ENCODE assay signal across 8 cellular contexts in the genomic region with DNA sequence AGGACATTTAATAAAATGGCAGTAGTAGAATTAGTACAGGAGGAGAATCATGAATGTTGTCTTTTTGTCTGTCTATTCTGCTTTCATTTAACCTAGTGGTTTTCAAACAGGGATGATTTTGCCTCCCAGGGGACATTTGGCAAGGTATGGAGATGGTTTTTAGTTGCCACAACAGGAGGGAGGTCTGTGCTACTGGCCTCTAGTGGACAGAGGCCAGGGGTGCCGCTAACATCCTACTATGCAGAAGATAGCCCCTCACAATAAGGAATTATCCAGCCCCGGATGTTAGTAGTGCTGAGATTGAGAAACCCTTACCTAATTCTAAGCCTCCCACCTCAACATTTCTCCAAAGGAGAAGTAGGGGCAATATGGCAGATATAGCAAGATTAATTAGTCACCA. TPM values are rescaled to one million over a fixed set of nuclear protein-coding genes. Genes with fewer than 3 reads are reported as not detected.
A peak's percentile ranks its signal among the peaks of the same experiment; 100 is the strongest.
DNase-seq lines count a peak whose midpoint lies in the region; ATAC-seq, FAIRE-seq and TF ChIP-seq lines count a peak whose summit lies in the region.
"Had no signal": no experiment of that assay in that cellular context is flagged by ENCODE, and none has a peak within 500 bp of the region (broad histone marks: within the 10 kb centered on the region; RNA-seq: fewer than 3 reads in every experiment).

No MANE protein-coding gene starts in this region.

- no peak for TF ChIP-seq RAD21 in GM12878 (IDR thresholded peaks at IDR 0.05; ENCODE audit: insufficient read depth, low read depth, low read length)

- peak; percentile 9 for DNase-seq in Daoy (ENCODE audit: low read depth)
- no peak for DNase-seq in GM12878 (ENCODE audit: low read depth, low spot score)
- DNase-seq in naive thymus-derived CD4-positive, alpha-beta T cell: no peak
- DNase-seq in CD8-positive, alpha-beta memory T cell: no peak
- DNase-seq in SW 1271 (lab: John Stamatoyannopoulos, UW): no peak
- DNase-seq in NCI-H2081 (lab: John Stamatoyannopoulos, UW): no peak

- intact Hi-C loops in GM12878 (cut with micrococcal nuclease; ENCODE audit: unreplicated experiment): loop anchor here (5.0 kb wide), 1 partner anchor 226 kb away; no protein-coding TSS in a partner anchor
- intact Hi-C loops in naive thymus-derived CD4-positive, alpha-beta T cell (cut with micrococcal nuclease): loop anchor here in 1 of 2 donors (5.0 kb wide), 2 partner anchors 226 to 391 kb away; no protein-coding TSS in a partner anchor

- H3K9me3 Mint-ChIP-seq in naive thymus-derived CD4-positive, alpha-beta T cell: peaks cover 0 to 23% (median 14%) of the 10 kb centered on the region in 11 donors
- H3K9me3 Mint-ChIP-seq in CD8-positive, alpha-beta memory T cell: peaks cover 3 to 17% (median 8%) of the 10 kb centered on the region in 5 donors

- H4K20me1 ChIP-seq in GM12878 (ENCODE audit: control insufficient read depth, insufficient read depth): no peaks in the 10 kb centered on the region

- peak overlapping the region in 2 of 9 donors; percentile 22 to 58 for H3K27ac Mint-ChIP-seq in naive thymus-derived CD4-positive, alpha-beta T cell
- peak overlapping the region in 3 of 8 donors; percentile 3 to 47 (median 14) for H3K27ac Mint-ChIP-seq in CD8-positive, alpha-beta memory T cell

- CTCF ChIA-PET in GM12878 (lab: Yijun Ruan, JAX): interaction anchor here (1.6 to 2.4 kb wide), 5 partner anchors 15 to 290 kb away, joined by 4 to 16 read pairs (median 10); a partner anchor contains a TSS
- CTCF ChIA-PET in naive thymus-derived CD4-positive, alpha-beta T cell (lab: Charles Lee): interaction anchor here (1.3 to 1.4 kb wide), 2 partner anchors 10 to 93 kb away, joined by 4 to 5 read pairs; no protein-coding TSS in a partner anchor
- CTCF ChIA-PET in CD8-positive, alpha-beta memory T cell (lab: Charles Lee): interaction anchor here (1.3 to 1.9 kb wide), 2 partner anchors 11 to 18 kb away, joined by 3 to 4 read pairs; a partner anchor contains a TSS

- BruUV-seq in GM12878 (replicated peaks; lab: Mats Ljungman, UMichigan): no TSS peak

- RAD21 ChIA-PET in GM12878 (lab: Charles Lee; ENCODE audit: unreplicated experiment): no interaction called here

- no peak overlapping the region for H2AFZ ChIP-seq in GM12878 (ENCODE audit: control insufficient read depth, low read depth, low read length)

- ATAC-seq in HG03159 (IDR thresholded peaks at IDR 0.05; ENCODE audit: unreplicated experiment) (peak; percentile 50), GM12878 (peak; percentile 74)
- peak; percentile 36 for ATAC-seq in naive thymus-derived CD4-positive, alpha-beta T cell

- no peaks in the 10 kb centered on the region; the same call in 1 of the 2 replicates for H3K79me2 ChIP-seq in GM12878 (ENCODE audit: control insufficient read depth, insufficient read depth, low read length)

- H3K27me3 Mint-ChIP-seq in naive thymus-derived CD4-positive, alpha-beta T cell: no peaks in the 10 kb centered on the region
- no peaks in the 10 kb centered on the region for H3K27me3 Mint-ChIP-seq in CD8-positive, alpha-beta memory T cell

- SMC1A ChIA-PET in GM12878 (lab: Charles Lee; ENCODE audit: uncharacterized antibody, unreplicated experiment): interaction anchor here (1.3 to 2.1 kb wide), 2 partner anchors 8 to 85 kb away, joined by 4 to 16 read pairs; no protein-coding TSS in a partner anchor

- 97% methylated on average over 2 of the region's 2 CpGs for WGBS in GM12878 (ENCODE audit: insufficient coverage, insufficient replicate concordance, low lambda C conversion rate, missing lambda C conversion rate)

- H3K4me3 Mint-ChIP-seq in naive thymus-derived CD4-positive, alpha-beta T cell: no peak overlapping the region
- H3K4me3 Mint-ChIP-seq in CD8-positive, alpha-beta memory T cell: no peak overlapping the region

- H3K36me3 Mint-ChIP-seq in naive thymus-derived CD4-positive, alpha-beta T cell: peaks cover 29 to 63% (median 48%) of the 10 kb centered on the region in 5 donors
- H3K36me3 Mint-ChIP-seq in CD8-positive, alpha-beta memory T cell: peaks cover 24 to 92% (median 51%) of the 10 kb centered on the region in 3 donors

- H3K27ac ChIP-seq in GM12878 (ENCODE audit: control insufficient read depth, insufficient read depth): no peak overlapping the region
- H3K27ac ChIP-seq in naive thymus-derived CD4-positive, alpha-beta T cell (ENCODE audit: low read depth, low read length): no peak overlapping the region
- H3K27ac ChIP-seq in CD8-positive, alpha-beta memory T cell (ENCODE audit: low read depth, low read length): no peak overlapping the region

- H3K4me3 ChIP-seq in GM12878: no peak overlapping the region
- H3K4me3 ChIP-seq in naive thymus-derived CD4-positive, alpha-beta T cell (ENCODE audit: low read length): no peak overlapping the region
- H3K4me3 ChIP-seq in CD8-positive, alpha-beta memory T cell (ENCODE audit: low read length): no peak overlapping the region

- in situ Hi-C loops in GM12878 (cut with MboI): loop anchor here (10.0 kb wide), 1 partner anchor 89 kb away; no protein-coding TSS in a partner anchor

- POLR2A ChIA-PET in GM12878 (lab: Charles Lee): no interaction called here
- POLR2A ChIA-PET in naive thymus-derived CD4-positive, alpha-beta T cell (lab: Charles Lee): no interaction called here
- POLR2A ChIA-PET in CD8-positive, alpha-beta memory T cell (lab: Charles Lee): no interaction called here

- H3K9me3 ChIP-seq in GM12878 (replicated peaks; ENCODE audit: control insufficient read depth, insufficient read depth, low read length): peaks cover 10% of the 10 kb centered on the region
- H3K9me3 ChIP-seq in naive thymus-derived CD4-positive, alpha-beta T cell (ENCODE audit: control insufficient read depth in 2 of 3, low read length in 3 of 3): peaks cover 0 to 7% (median 0%) of the 10 kb centered on the region in 3 experiments
- no peaks in the 10 kb centered on the region for H3K9me3 ChIP-seq in CD8-positive, alpha-beta memory T cell (ENCODE audit: low read length)

- FAIRE-seq in GM12878 (lab: Jason Lieb, UNC): no peak

- H3K4me2 ChIP-seq in GM12878 (ENCODE audit: control insufficient read depth, insufficient read depth): no peak overlapping the region

- H3K27me3 ChIP-seq in GM12878 (replicated peaks in 1 of 2; ENCODE audit: control insufficient read depth in 2 of 2, insufficient read depth in 2 of 2, low read length in 1 of 2): no peaks in the 10 kb centered on the region
- H3K27me3 ChIP-seq in naive thymus-derived CD4-positive, alpha-beta T cell (ENCODE audit: control insufficient read depth in 2 of 2, insufficient read depth in 2 of 2, low read length in 2 of 2): no peaks in the 10 kb centered on the region
- H3K27me3 ChIP-seq in CD8-positive, alpha-beta memory T cell (ENCODE audit: insufficient read depth, low read length, poor library complexity, severe bottlenecking): no peaks in the 10 kb centered on the region

- TF ChIP-seq EP300 in GM12878 (IDR thresholded peaks at IDR 0.05; ENCODE audit: borderline replicate concordance in 1 of 2, control insufficient read depth in 1 of 2, low read depth in 2 of 2, low read length in 2 of 2): no peak

- H3K9ac ChIP-seq in GM12878 (ENCODE audit: control insufficient read depth, insufficient read depth, low read length): no peak overlapping the region

- peaks cover 16 to 40% of the 10 kb centered on the region in 2 experiments for H3K36me3 ChIP-seq in GM12878 (ENCODE audit: control insufficient read depth in 2 of 2, insufficient read depth in 2 of 2, low read length in 1 of 2)
- peaks cover 34 to 84% (median 35%) of the 10 kb centered on the region in 3 experiments for H3K36me3 ChIP-seq in naive thymus-derived CD4-positive, alpha-beta T cell (ENCODE audit: control insufficient read depth in 2 of 3, insufficient read depth in 3 of 3, low read length in 3 of 3)
- peaks cover 70% of the 10 kb centered on the region for H3K36me3 ChIP-seq in CD8-positive, alpha-beta memory T cell (ENCODE audit: insufficient read depth, low read length)

- no peak for TF ChIP-seq POLR2A in GM12878 (IDR thresholded peaks at IDR 0.05; ENCODE audit: low read depth, low read length)

- H3K4me1 ChIP-seq in GM12878 (ENCODE audit: control insufficient read depth, insufficient read depth, low read length): no peaks in the 10 kb centered on the region
- no peaks in the 10 kb centered on the region for H3K4me1 ChIP-seq in naive thymus-derived CD4-positive, alpha-beta T cell (ENCODE audit: control insufficient read depth in 2 of 2, insufficient read depth in 2 of 2, low read length in 2 of 2)
- no peaks in the 10 kb centered on the region for H3K4me1 ChIP-seq in CD8-positive, alpha-beta memory T cell (ENCODE audit: insufficient read depth, low read length)

- TF ChIP-seq CTCF in GM12878 (IDR thresholded peaks at IDR 0.05 in 2 of 3, conservative IDR thresholded peaks at IDR 0.05 in 1 of 3; ENCODE audit: control insufficient read depth in 2 of 3, extremely low read depth in 1 of 3, insufficient read depth in 1 of 3, low read depth in 3 of 3, low read length in 3 of 3): peak; percentile 12 to 47 (median 37); a peak in 3 of 6 replicates

- H3K4me1 Mint-ChIP-seq in naive thymus-derived CD4-positive, alpha-beta T cell: peaks cover 3 to 30% (median 19%) of the 10 kb centered on the region in 7 donors
- peaks cover 8 to 25% (median 12%) of the 10 kb centered on the region in 3 donors for H3K4me1 Mint-ChIP-seq in CD8-positive, alpha-beta memory T cell

RNA-seq across cellular contexts. Expression of a gene that starts 18.3 kb away (rescaled TPM):
- total RNA-seq in Daoy (2014; rRNA removed; shearing (Covaris generic)): 59.7 and 69.0 TPM in 2 replicates
- 64.9 and 71.2 TPM in 2 replicates for total RNA-seq in GM12878 (2013; cell fraction: nucleolus; rRNA removed)
- 40.0 and 49.3 TPM in 2 replicates for total RNA-seq in GM12878 (2014; rRNA removed)
- total RNA-seq in GM12878 (2014; rRNA removed; fragmentation: Illumina TruSeq; extraction: Trizol): 48.2 and 50.1 TPM in 2 replicates
- 29.4 and 32.1 TPM in 2 replicates for total RNA-seq in GM12878 (2021)
- polyA plus RNA-seq in GM12878 (2011; ENCODE audit: low read depth): 11.0 TPM
- 54.5 and 67.1 TPM in 2 replicates for polyA plus RNA-seq in GM12878 (2011; rRNA removed)
- polyA plus RNA-seq in GM12878 (2011; cell fraction: cytosol; rRNA removed): 28.0 and 31.5 TPM in 2 replicates
- 42.0 and 50.3 TPM in 2 replicates for polyA plus RNA-seq in GM12878 (2011; cell fraction: nucleus; rRNA removed)
- polyA plus RNA-seq in GM12878 (2012): 14.3 and 18.9 TPM in 2 replicates
- polyA plus RNA-seq in GM12878 (2014; fragmentation: Illumina TruSeq; extraction: Trizol): 46.8 and 60.0 TPM in 2 replicates
- 100 to 1,000 TPM in 1 of 2 experiments, 10 to 100 TPM in 1; 58.7 to 115 TPM for polyA plus RNA-seq in GM12878 (2014; fragmentation: Nextera tagmentation; extraction: Ambion mirVana)
- 28.6 and 33.2 TPM in 2 replicates for polyA plus RNA-seq in GM12878 (2014; rRNA removed)
- polyA plus RNA-seq in GM12878 (2016; fragmentation: Nextera tagmentation; extraction: Ambion mirVana): 10 to 100 TPM; 68.0 to 69.1 TPM
- polyA minus RNA-seq in GM12878 (2011; rRNA and poly(A)+ RNA removed): 34.3 and 57.3 TPM in 2 replicates
- polyA minus RNA-seq in GM12878 (2011; cell fraction: cytosol; rRNA and poly(A)+ RNA removed): 8.0 and 12.3 TPM in 2 replicates
- 18.4 and 27.4 TPM in 2 replicates for polyA minus RNA-seq in GM12878 (2011; cell fraction: nucleus; rRNA and poly(A)+ RNA removed)
- 10 to 100 TPM; 16.5 to 31.9 (median 24.5) TPM for total RNA-seq in naive thymus-derived CD4-positive, alpha-beta T cell
- 10 to 100 TPM; 26.0 to 29.5 TPM for polyA plus RNA-seq in naive thymus-derived CD4-positive, alpha-beta T cell
- total RNA-seq in CD8-positive, alpha-beta memory T cell: 10 to 100 TPM; 37.5 to 39.7 TPM
- polyA plus RNA-seq in CD8-positive, alpha-beta memory T cell: 24.9 TPM

RNA-seq across cellular contexts. Expression of a gene that starts 18.6 kb away (rescaled TPM):
- 3.6 and 6.3 TPM in 2 replicates for total RNA-seq in Daoy (2014; rRNA removed; shearing (Covaris generic))
- total RNA-seq in GM12878 (2013; cell fraction: nucleolus; rRNA removed): 1.6 and 2.1 TPM in 2 replicates
- total RNA-seq in GM12878 (2014; rRNA removed) (0.56 and 1.0 TPM in 2 replicates), GM12878 (2014; rRNA removed; fragmentation: Illumina TruSeq; extraction: Trizol) (0.55 and 1.1 TPM in 2 replicates), GM12878 (2021) (1.0 TPM in 2 replicates)
- not detected for polyA plus RNA-seq in GM12878 (2011; ENCODE audit: low read depth)
- polyA plus RNA-seq in GM12878 (2011; rRNA removed) (0.49 and 0.68 TPM in 2 replicates), GM12878 (2014; fragmentation: Illumina TruSeq; extraction: Trizol) (0.47 and 0.65 TPM in 2 replicates), GM12878 (2014; fragmentation: Nextera tagmentation; extraction: Ambion mirVana) (1 to 10 TPM in 1 of 2 experiments, under 1 TPM in 1; 0.97 to 1.3 TPM), GM12878 (2014; rRNA removed) (1.1 and 1.4 TPM in 2 replicates), GM12878 (2016; fragmentation: Nextera tagmentation; extraction: Ambion mirVana) (1 to 10 TPM in 1 of 2 experiments, under 1 TPM in 1; 0.87 to 1.6 TPM)
- 0.12 and 0.22 TPM in 2 replicates for polyA plus RNA-seq in GM12878 (2011; cell fraction: cytosol; rRNA removed)
- 0.12 and 0.31 TPM in 2 replicates for polyA plus RNA-seq in GM12878 (2011; cell fraction: nucleus; rRNA removed)
- 0.61 and 0.65 TPM in 2 replicates for polyA plus RNA-seq in GM12878 (2012)
- 0.52 and 1.0 TPM in 2 replicates for polyA minus RNA-seq in GM12878 (2011; rRNA and poly(A)+ RNA removed)
- not detected in 2 replicates for polyA minus RNA-seq in GM12878 (2011; cell fraction: cytosol; rRNA and poly(A)+ RNA removed)
- polyA minus RNA-seq in GM12878 (2011; cell fraction: nucleus; rRNA and poly(A)+ RNA removed): 0.48 TPM in 2 replicates
- under 1 TPM in 4 of 5 experiments, not detected in 1; 0.17 to 0.54 (median 0.24) TPM for total RNA-seq in naive thymus-derived CD4-positive, alpha-beta T cell
- under 1 TPM in 1 of 2 donors, not detected in 1; 0.12 TPM for polyA plus RNA-seq in naive thymus-derived CD4-positive, alpha-beta T cell
- 1 to 10 TPM in 1 of 2 experiments, under 1 TPM in 1; 0.81 to 1.2 TPM for total RNA-seq in CD8-positive, alpha-beta memory T cell
- polyA plus RNA-seq in CD8-positive, alpha-beta memory T cell: 0.15 TPM
- total RNA-seq: mononuclear cell had no signal
